In the genomic region with DNA sequence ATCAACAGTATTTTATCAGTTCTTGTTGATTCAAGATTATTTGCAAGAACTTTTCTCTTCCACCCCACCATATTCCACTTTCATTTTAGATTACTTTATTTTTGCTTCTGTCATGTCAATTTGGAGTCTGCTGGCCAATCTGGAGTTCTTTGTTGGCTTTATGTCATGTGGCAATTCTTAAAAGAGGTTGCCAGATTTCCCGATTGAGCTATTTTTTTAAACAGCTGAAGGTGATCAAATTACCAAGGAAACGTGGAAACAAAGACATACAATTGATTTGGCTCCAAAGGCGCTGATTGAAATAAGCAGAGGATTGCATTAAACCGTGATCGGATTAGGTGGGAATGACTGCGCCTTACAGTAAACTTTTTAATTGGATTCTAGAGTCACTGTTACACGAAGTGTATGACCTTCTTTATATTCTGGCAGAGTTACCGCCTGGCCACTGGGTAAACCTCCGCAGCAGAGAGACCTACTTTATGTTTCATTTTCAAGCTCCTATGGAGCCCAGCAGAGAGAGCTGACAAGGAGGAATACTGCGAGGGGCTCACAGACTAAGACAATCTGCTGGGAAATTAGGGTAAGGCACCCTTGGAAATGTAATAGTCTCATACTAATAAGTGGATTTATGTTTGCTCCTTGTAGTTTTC, we compare ENCODE assay signal across 15 cellular contexts. TPM values are rescaled to one million over a fixed set of nuclear protein-coding genes. Genes with fewer than 3 reads are reported as not detected.
DNase-seq lines count a peak whose midpoint lies in the region; TF ChIP-seq lines count a peak whose summit lies in the region.
"Had no signal": no experiment of that assay in that cellular context is flagged by ENCODE, and none has a peak within 500 bp of the region (broad histone marks: within the 10 kb centered on the region; RNA-seq: fewer than 3 reads in every experiment).

No MANE protein-coding gene starts in this region.

- H3K9me2 ChIP-seq in PC-9 (ENCODE audit: insufficient read depth): no peaks in the 10 kb centered on the region; the same call in 1 of the 2 replicates

- peak overlapping the region; percentile 10 for H3K9ac ChIP-seq in skeletal muscle satellite cell (ENCODE audit: low read depth, low read length)
- H3K9ac ChIP-seq: BLaER1 had no signal

- CTCF ChIA-PET in PC-9 (lab: Charles Lee): no interaction called here

- no peak for TF ChIP-seq CTCF in PC-9 (conservative IDR thresholded peaks at IDR 0.05)
- no peak for TF ChIP-seq CTCF in GM20000 (IDR thresholded peaks at IDR 0.05; ENCODE audit: extremely low read depth, missing control alignments)

- no peak overlapping the region for H3K4me3 ChIP-seq in PC-9
- peak overlapping the region; percentile 53 for H3K4me3 ChIP-seq in skeletal muscle satellite cell (ENCODE audit: low read length)
- H3K4me3 ChIP-seq: BLaER1 had no signal

- H3K79me2 ChIP-seq in PC-9 (ENCODE audit: low read depth): no peaks in the 10 kb centered on the region

- no peaks in the 10 kb centered on the region for H4K20me1 ChIP-seq in PC-9 (ENCODE audit: insufficient read depth)
- H4K20me1 ChIP-seq: BLaER1 had no signal

- DNase-seq in NCI-H146 (lab: John Stamatoyannopoulos, UW) (peak; percentile 28), NCI-H146 treated with DMSO at 0.1 percent for 48 hours (lab: John Stamatoyannopoulos, UW; ENCODE audit: unreplicated experiment) (no peak), PC-9 (no peak), fibroblast of peridontal ligament (ENCODE audit: extremely low read depth) (peak; percentile 25), NCI-H1417 (lab: John Stamatoyannopoulos, UW) (no peak), NCI-H2196 treated with DMSO at 0.1 percent for 48 hours (lab: John Stamatoyannopoulos, UW; ENCODE audit: unreplicated experiment) (no peak), GM20000 (ENCODE audit: low spot score) (no peak)
- DNase-seq: NCI-H1092, NCI-H187, NCI-H526, SIG-M5 had no signal

- H3F3A ChIP-seq in PC-9 (ENCODE audit: insufficient read depth, low read depth): no peaks in the 10 kb centered on the region

- POLR2A ChIA-PET in PC-9 (lab: Charles Lee; ENCODE audit: unreplicated experiment): no interaction called here

- H3K4me1 ChIP-seq in PC-9 (replicated peaks; ENCODE audit: insufficient read depth) (no peaks in the 10 kb centered on the region), skeletal muscle satellite cell (ENCODE audit: control insufficient read depth, insufficient read depth, low read length) (peaks cover 13% of the 10 kb centered on the region)
- H3K4me1 ChIP-seq: BLaER1 had no signal

- H3K9me3 ChIP-seq in PC-9 (ENCODE audit: insufficient read depth, low read depth): no peaks in the 10 kb centered on the region; the same call in 1 of the 2 replicates
- no peaks in the 10 kb centered on the region for H3K9me3 ChIP-seq in skeletal muscle satellite cell (replicated peaks; ENCODE audit: low read length)
- H3K9me3 ChIP-seq: BLaER1 had no signal

- H2AFZ ChIP-seq in PC-9: 0 out of 2 replicates have a peak overlapping the region, but pooled peaks have one; percentile 51

- H3K27ac ChIP-seq in PC-9: no peak overlapping the region
- H3K27ac ChIP-seq: 22Rv1, BLaER1, HL-60 had no signal

- intact Hi-C loops in PC-9 (cut with micrococcal nuclease; ENCODE audit: unreplicated experiment): no loop called here

- BruUV-seq in PC-9 (replicated peaks; lab: Mats Ljungman, UMichigan): no TSS peak

- no peaks in the 10 kb centered on the region for H3K27me3 ChIP-seq in PC-9 (ENCODE audit: insufficient read depth, low read depth)
- no peaks in the 10 kb centered on the region for H3K27me3 ChIP-seq in skeletal muscle satellite cell (ENCODE audit: control insufficient read depth, insufficient read depth, low read length)
- H3K27me3 ChIP-seq: BLaER1 had no signal

- H3K36me3 ChIP-seq in PC-9 (ENCODE audit: low read depth) (no peaks in the 10 kb centered on the region), skeletal muscle satellite cell (ENCODE audit: insufficient read depth, low read length) (no peaks in the 10 kb centered on the region)
- H3K36me3 ChIP-seq: BLaER1 had no signal

- no peak overlapping the region for H3K4me2 ChIP-seq in PC-9
- H3K4me2 ChIP-seq in skeletal muscle satellite cell (ENCODE audit: low read length): peak overlapping the region; percentile 68
- H3K4me2 ChIP-seq: BLaER1 had no signal

RNA-seq across cellular contexts. Expression of a gene that starts 37.9 kb away (rescaled TPM):
- 0.13 and 0.15 TPM in 2 replicates for total RNA-seq in PC-9 (2021)
- 0.25 and 2.6 TPM in 2 replicates for total RNA-seq in skeletal muscle satellite cell (2012; rRNA removed)

Comparison
In these comparisons a context has a peak if more than half of its experiments do, and no peak if none do; other contexts are left out.
1. DNase-seq: peak in NCI-H146 (single experiment) and fibroblast of peridontal ligament (single experiment); none in NCI-H146 treated with DMSO at 0.1 percent for 48 hours (single experiment), PC-9 (0 of 2), NCI-H1417 (0 of 3), NCI-H2196 treated with DMSO at 0.1 percent for 48 hours (single experiment) and GM20000 (single experiment).